ENCODE assay signal across 8 cellular contexts in genomic region chr2:87075796-87076252, GRCh38. TPM values are rescaled to one million over a fixed set of nuclear protein-coding genes. Genes with fewer than 3 reads are reported as not detected.
DNase-seq lines count a peak whose midpoint lies in the region; ATAC-seq and TF ChIP-seq lines count a peak whose summit lies in the region.
"Not testable (repeated sequence)": the region's sequence is repeated elsewhere in the genome, so short reads cannot be mapped to it uniquely, and the experiment has no call there.

No MANE protein-coding gene starts in this region.

- H3K4me1 Mint-ChIP-seq in neural progenitor cell = not testable (repeated sequence)
- H3K4me1 Mint-ChIP-seq in stimulated activated memory B cell treated with anti-CD40 and anti-IgM and Interleukin-4, amounts not matched to agents 10 μg/mL and 1 μg/mL and 100 μg/mL, for 72 hours = peaks cover 13% of the 10 kb centered on the region

- H3K79me2 ChIP-seq in DOHH2 (ENCODE audit: control insufficient read depth, low read length) (peaks cover 27% of the 10 kb centered on the region), neural progenitor cell (ENCODE audit: low read depth) (peaks cover 20% of the 10 kb centered on the region)

- not testable (repeated sequence) for H3K36me3 ChIP-seq in DOHH2 (ENCODE audit: control insufficient read depth, low read length); cardiac muscle cell; neural progenitor cell

- TF ChIP-seq CTCF in DOHH2 (IDR thresholded peaks at IDR 0.05; ENCODE audit: low read depth, low read length, poor library complexity, severe bottlenecking); VCaP (conservative IDR thresholded peaks at IDR 0.05); astrocyte of the cerebellum (IDR thresholded peaks at IDR 0.05; ENCODE audit: low read depth, low read length, missing control alignments); cardiac muscle cell (IDR thresholded peaks at IDR 0.05; ENCODE audit: low read depth, low read length); neural progenitor cell (IDR thresholded peaks at IDR 0.05): not testable (repeated sequence)

- H3K4me3 ChIP-seq in DOHH2 (ENCODE audit: low read length) (peak overlapping the region; percentile 79), astrocyte of the cerebellum (ENCODE audit: low read depth, low read length) (peak overlapping the region; percentile 49), cardiac muscle cell (peak overlapping the region; percentile 63), neural progenitor cell (peak overlapping the region; percentile 50)

- not testable (repeated sequence) for H3K27ac Mint-ChIP-seq in neural progenitor cell
- H3K27ac Mint-ChIP-seq in stimulated activated memory B cell treated with anti-CD40 and anti-IgM and Interleukin-4, amounts not matched to agents 10 μg/mL and 1 μg/mL and 100 μg/mL, for 72 hours = peak overlapping the region; percentile 100

- DNase-seq in astrocyte of the cerebellum (ENCODE audit: low read depth) = not testable (repeated sequence)
- peak; percentile 57 to 60 for DNase-seq in cardiac muscle cell (ENCODE audit: low read depth in 1 of 2, low spot score in 1 of 2)
- peak; percentile 39 for DNase-seq in neural progenitor cell (ENCODE audit: low spot score)

- not testable (repeated sequence) for H3K27me3 ChIP-seq in DOHH2 (ENCODE audit: control insufficient read depth, low read length); cardiac muscle cell; neural progenitor cell

- peak overlapping the region; percentile 66 for H3K27ac ChIP-seq in DOHH2 (ENCODE audit: low read depth, low read length)
- peak overlapping the region; percentile 45 for H3K27ac ChIP-seq in VCaP
- peak overlapping the region; percentile 98 for H3K27ac ChIP-seq in cardiac muscle cell
- peak overlapping the region; percentile 96 for H3K27ac ChIP-seq in neural progenitor cell

- H2AFZ ChIP-seq in neural progenitor cell (replicated peaks) = not testable (repeated sequence)

- in situ Hi-C loops in astrocyte of the cerebellum (cut with HindIII; ENCODE audit: low sequenced_read_pairs) = not testable (repeated sequence)

- ATAC-seq in GM21576 (IDR thresholded peaks at IDR 0.05; ENCODE audit: unreplicated experiment) = peak; percentile 28
- ATAC-seq in HG03520 (IDR thresholded peaks at IDR 0.05; ENCODE audit: unreplicated experiment) = peak; percentile 38
- peak; percentile 66 for ATAC-seq in stimulated activated memory B cell treated with anti-CD40 and anti-IgM and Interleukin-4, amounts not matched to agents 10 μg/mL and 1 μg/mL and 100 μg/mL, for 72 hours

- H3K36me3 Mint-ChIP-seq in neural progenitor cell; stimulated activated memory B cell treated with anti-CD40 and anti-IgM and Interleukin-4, amounts not matched to agents 10 μg/mL and 1 μg/mL and 100 μg/mL, for 72 hours: not testable (repeated sequence)

- peak overlapping the region; percentile 84 for H3K4me3 Mint-ChIP-seq in neural progenitor cell
- H3K4me3 Mint-ChIP-seq in stimulated activated memory B cell treated with anti-CD40 and anti-IgM and Interleukin-4, amounts not matched to agents 10 μg/mL and 1 μg/mL and 100 μg/mL, for 72 hours = peak overlapping the region; percentile 72

- H3K9me3 Mint-ChIP-seq in neural progenitor cell; stimulated activated memory B cell treated with anti-CD40 and anti-IgM and Interleukin-4, amounts not matched to agents 10 μg/mL and 1 μg/mL and 100 μg/mL, for 72 hours: not testable (repeated sequence)

- H4K20me1 ChIP-seq in DOHH2 (ENCODE audit: control insufficient read depth, insufficient read depth, low read depth, low read length) = not testable (repeated sequence)
- H4K20me1 ChIP-seq in neural progenitor cell (ENCODE audit: low read depth) = peaks cover 14% of the 10 kb centered on the region

- not testable (repeated sequence) for H3K9me3 ChIP-seq in DOHH2 (ENCODE audit: control insufficient read depth, insufficient read depth, low read length); cardiac muscle cell (ENCODE audit: low read depth); neural progenitor cell (ENCODE audit: low read depth)

- H3K9ac ChIP-seq in neural progenitor cell = not testable (repeated sequence)

- peak overlapping the region; percentile 68 for H3K4me2 ChIP-seq in DOHH2 (ENCODE audit: low read length)
- H3K4me2 ChIP-seq in neural progenitor cell = peak overlapping the region; percentile 73

- not testable (repeated sequence) for H3K9me2 ChIP-seq in DOHH2 (replicated peaks; ENCODE audit: control insufficient read depth, low read length)

- not testable (repeated sequence) for H3F3A ChIP-seq in DOHH2 (ENCODE audit: control insufficient read depth, insufficient read depth); neural progenitor cell (ENCODE audit: low read depth)

- not testable (repeated sequence) for H3K27me3 Mint-ChIP-seq in neural progenitor cell (ENCODE audit: insufficient read depth, low read depth); stimulated activated memory B cell treated with anti-CD40 and anti-IgM and Interleukin-4, amounts not matched to agents 10 μg/mL and 1 μg/mL and 100 μg/mL, for 72 hours

- not testable (repeated sequence) for H3K4me1 ChIP-seq in DOHH2 (ENCODE audit: control insufficient read depth, low read length); cardiac muscle cell (ENCODE audit: low read depth); neural progenitor cell

RNA-seq across cellular contexts. Expression of gene PLGLB1, which starts 54.2 kb away (rescaled TPM):
- total RNA-seq in cardiac muscle cell = 0.92 and 2.7 TPM in 2 replicates
- 4.6 and 5.3 TPM in 2 replicates for polyA plus RNA-seq in cardiac muscle cell
- 1.6 and 2.4 TPM in 2 replicates for total RNA-seq in neural progenitor cell (ENCODE audit: low replicate concordance)

Comparison
In these comparisons a context has a peak if more than half of its experiments do, and no peak if none do; other contexts are left out.
1. H3K27ac ChIP-seq: peak in every context shown above with its lines; median percentile 98 in cardiac muscle cell; 96 in neural progenitor cell; 66 in DOHH2; 45 in VCaP.